In the genomic region with DNA sequence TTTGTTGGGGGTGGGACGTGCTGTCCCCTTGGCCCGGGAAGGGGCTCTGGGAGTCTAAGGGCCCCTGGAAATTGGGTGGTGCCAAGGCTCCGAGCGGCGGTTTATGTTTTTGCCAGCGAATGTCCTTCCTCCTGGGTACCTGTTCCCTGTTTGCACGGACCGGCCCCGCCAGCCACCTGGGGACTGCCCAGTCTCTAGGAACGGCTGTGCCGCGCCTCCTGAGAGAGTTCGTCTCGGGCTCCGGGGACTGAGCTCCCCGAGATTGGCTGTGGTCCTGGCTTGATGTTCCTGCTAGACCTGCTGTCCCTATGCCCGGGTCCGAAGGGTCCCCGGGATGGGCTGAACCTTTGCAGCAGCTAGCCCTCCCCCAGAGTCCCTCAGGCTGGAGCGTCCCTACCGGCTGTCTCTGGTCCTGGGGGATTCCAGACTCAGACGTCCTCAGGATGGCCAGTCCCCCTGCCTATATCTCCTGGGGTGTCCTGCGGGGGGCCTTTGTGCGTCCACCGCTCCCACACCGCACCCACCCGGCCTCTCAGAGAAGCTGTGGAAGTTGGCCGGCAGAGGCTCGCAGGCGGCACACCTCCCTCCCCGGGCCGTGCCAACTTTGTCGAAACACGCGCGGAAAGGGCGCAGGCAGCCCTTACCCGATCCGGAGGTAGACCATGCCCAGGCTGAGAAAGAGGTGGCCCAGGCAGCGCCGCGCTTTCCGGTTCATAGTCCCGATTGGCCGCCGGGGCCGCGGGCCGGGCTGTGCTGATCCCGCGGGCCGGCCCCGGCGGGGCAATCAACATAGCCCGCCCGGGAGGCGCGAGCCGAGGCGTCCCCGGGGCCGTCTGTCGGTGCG, we compare ENCODE assay signal across 10 cellular contexts. TPM values are rescaled to one million over a fixed set of nuclear protein-coding genes. Genes with fewer than 3 reads are reported as not detected.
DNase-seq lines count a peak whose midpoint lies in the region; TF ChIP-seq lines count a peak whose summit lies in the region.
"Had no signal": no experiment of that assay in that cellular context is flagged by ENCODE, and none has a peak within 500 bp of the region (broad histone marks: within the 10 kb centered on the region; RNA-seq: fewer than 3 reads in every experiment).

No MANE protein-coding gene starts in this region.

- intact Hi-C loops in cardiac septum (cut with DNase I) (loop anchor here (2.0 kb wide), 1 partner anchor 225 kb away; no protein-coding TSS in a partner anchor), vagina (cut with DNase I) (loop anchor here (10.0 kb wide), 1 partner anchor 195 kb away; no protein-coding TSS in a partner anchor)

- H3K27me3 ChIP-seq in right atrium auricular region (peaks cover 0 to 24% of the 10 kb centered on the region in 2 donors), vagina (peaks cover 3% of the 10 kb centered on the region)

- H3K36me3 ChIP-seq in right atrium auricular region (no peaks in the 10 kb centered on the region), mesodermal cell (ENCODE audit: control insufficient read depth, insufficient read depth, low read length) (no peaks in the 10 kb centered on the region), vagina (no peaks in the 10 kb centered on the region)
- H3K36me3 ChIP-seq: BLaER1 treated with 17β-estradiol and CSF1 and Interleukin-3, amounts not matched to agents 10 nM and 100 nM had no signal

- WGBS in mesodermal cell (ENCODE audit: insufficient coverage in 2 of 2), 2 experiments, result 1% methylated on average over 58 to 64 of the region's 64 CpGs

- H3K9me3 ChIP-seq in right atrium auricular region (peaks cover 0 to 6% of the 10 kb centered on the region in 2 donors), mesodermal cell (ENCODE audit: control insufficient read depth, low read length) (no peaks in the 10 kb centered on the region), vagina (no peaks in the 10 kb centered on the region)

- H3K27ac ChIP-seq in right atrium auricular region (no peak overlapping the region), mesodermal cell (ENCODE audit: low read depth, low read length, severe bottlenecking) (no peak overlapping the region), vagina (no peak overlapping the region)
- H3K27ac ChIP-seq: BLaER1 treated with 17β-estradiol and CSF1 and Interleukin-3, amounts not matched to agents 10 nM and 100 nM had no signal

- H3K4me3 ChIP-seq in right atrium auricular region (peak overlapping the region in 1 of 2 donors; percentile 41), mesodermal cell (ENCODE audit: extremely low read depth, insufficient read depth, low read length, poor library complexity, severe bottlenecking) (peak overlapping the region; percentile 18), vagina (peak overlapping the region; percentile 32 to 39)

- H3K4me1 ChIP-seq in right atrium auricular region (peaks cover 0 to 31% of the 10 kb centered on the region in 2 donors), mesodermal cell (ENCODE audit: control insufficient read depth, insufficient read depth, low read length, poor library complexity, severe bottlenecking) (peaks cover 12% of the 10 kb centered on the region), vagina (peaks cover 30% of the 10 kb centered on the region)
- H3K4me1 ChIP-seq: BLaER1 treated with 17β-estradiol and CSF1 and Interleukin-3, amounts not matched to agents 10 nM and 100 nM had no signal

- DNase-seq in cardiac septum (ENCODE audit: low spot score) (peak; percentile 70), right atrium auricular region (ENCODE audit: low spot score) (no peak), vagina (ENCODE audit: extremely low spot score in 2 of 2) (no peak), hepatic stellate cell (ENCODE audit: low spot score) (no peak), NCI-H187 (lab: John Stamatoyannopoulos, UW) (no peak), ureter (ENCODE audit: low spot score) (no peak)
- DNase-seq in central memory CD4-positive, alpha-beta T cell, result peak; percentile 46

- no peak for TF ChIP-seq POLR2A in vagina (IDR thresholded peaks at IDR 0.05)

- TF ChIP-seq CTCF in right atrium auricular region (IDR thresholded peaks at IDR 0.05) (no peak), vagina (IDR thresholded peaks at IDR 0.05) (no peak)

RNA-seq across cellular contexts. Expression of gene WNT7A, which starts 0.5 kb away (rescaled TPM):
- total RNA-seq in cardiac septum, result not detected
- not detected for total RNA-seq in right atrium auricular region
- not detected for polyA plus RNA-seq in mesodermal cell (2013, experiment 1 of 2)
- polyA plus RNA-seq in mesodermal cell (2013, experiment 2 of 2), result not detected
- not detected for total RNA-seq in vagina
- total RNA-seq in ureter, result 1.4 TPM
- total RNA-seq: fibroblast of lung had no signal
- polyA plus RNA-seq: fibroblast of lung had no signal

Comparison
In these comparisons a context has a peak if more than half of its experiments do, and no peak if none do; other contexts are left out.
1. DNase-seq: peak in cardiac septum (single experiment) and central memory CD4-positive, alpha-beta T cell (single experiment); none in right atrium auricular region (single experiment), vagina (0 of 2), hepatic stellate cell (single experiment), NCI-H187 (0 of 2) and ureter (single experiment).